8 cellular contexts compared by ENCODE assay signal in the genomic region with DNA sequence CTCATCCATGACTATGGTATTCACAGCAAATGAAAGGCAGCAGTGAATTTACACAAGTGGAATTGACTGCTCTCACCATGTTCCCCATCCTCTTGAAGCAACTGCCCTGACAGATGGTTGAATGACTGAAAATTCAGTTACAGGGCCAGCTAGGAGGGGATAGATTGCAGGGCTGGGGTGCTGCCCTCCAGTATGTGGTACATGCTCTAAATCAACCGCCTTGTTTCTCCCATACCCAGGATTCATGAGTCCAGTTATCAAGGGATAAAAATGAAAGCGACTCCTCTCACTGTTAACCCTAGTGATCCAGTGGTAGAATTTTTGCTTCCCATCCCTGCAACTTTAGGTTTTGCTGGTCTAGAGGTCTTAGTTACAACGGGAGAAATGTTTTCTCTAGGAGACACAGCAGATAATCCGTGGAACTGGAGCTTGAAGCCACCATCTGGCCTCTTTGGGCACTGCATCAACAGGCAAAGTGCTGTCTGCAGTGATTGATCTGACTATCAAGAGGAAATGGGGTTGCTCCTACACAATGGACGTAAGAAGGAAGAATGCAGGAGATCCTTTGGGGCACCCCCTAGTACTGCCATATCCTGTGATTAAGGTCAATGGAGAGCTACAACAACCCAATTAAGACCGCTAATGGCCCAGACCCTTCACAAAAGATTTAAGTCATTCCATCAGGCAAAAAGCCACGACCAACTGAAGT. TPM values are rescaled to one million over a fixed set of nuclear protein-coding genes. Genes with fewer than 3 reads are reported as not detected.
DNase-seq lines count a peak whose midpoint lies in the region; ATAC-seq and TF ChIP-seq lines count a peak whose summit lies in the region.

No MANE protein-coding gene starts in this region.

- no peaks in the 10 kb centered on the region for H3K4me1 ChIP-seq in ascending aorta

- H3K9me3 ChIP-seq in ascending aorta = no peaks in the 10 kb centered on the region

- peak; percentile 37 to 74 (median 70) for TF ChIP-seq CTCF in ascending aorta (IDR thresholded peaks at IDR 0.05)

- ATAC-seq in GM21717 (IDR thresholded peaks at IDR 0.05; ENCODE audit: unreplicated experiment) = peak; percentile 71

- no peaks in the 10 kb centered on the region for H3K27me3 ChIP-seq in ascending aorta

- H3K27ac ChIP-seq in ascending aorta = no peak overlapping the region

- peaks cover 6 to 9% of the 10 kb centered on the region in 2 donors for H3K36me3 ChIP-seq in ascending aorta

- in situ Hi-C loops in Caki2 (cut with HindIII; ENCODE audit: low pct_unique_long_range_greater_than_20kb, low sequenced_read_pairs) = no loop called here

- no peak overlapping the region for H3K4me3 ChIP-seq in ascending aorta

- intact Hi-C loops in ascending aorta (cut with DNase I) = no loop called here
- intact Hi-C loops in posterior vena cava (cut with DNase I) = loop anchor here in 1 of 2 donors (10.0 kb wide), 1 partner anchor 105 kb away; no protein-coding TSS in a partner anchor

- peak; percentile 13 for DNase-seq in Caki2 (ENCODE audit: low read depth)
- DNase-seq in NCI-H1105 (lab: John Stamatoyannopoulos, UW) = peak; percentile 30
- DNase-seq in T follicular helper cell (ENCODE audit: low read depth) = peak; percentile 24
- DNase-seq in ascending aorta (ENCODE audit: low spot score in 2 of 2) = peak in 1 of 2 donors; percentile 75
- DNase-seq in iPS DF 19.7 (ENCODE audit: low read depth, low spot score) = peak; percentile 73
- DNase-seq in stimulated activated CD4-positive, alpha-beta T cell treated with anti-CD3 and anti-CD28 coated beads, Interleukin-12 subunit alpha, Interleukin-12 subunit beta, amount 100 ng/mL, for 4 hours = peak; percentile 41
- DNase-seq in posterior vena cava (ENCODE audit: low spot score) = no peak

RNA-seq across cellular contexts. Expression of a gene that starts 32.0 kb away (rescaled TPM):
- total RNA-seq in Caki2 (2014; rRNA removed; shearing (Covaris generic); ENCODE audit: low replicate concordance) = 39.4 and 117 TPM in 2 replicates
- 76.2 TPM for total RNA-seq in ascending aorta
- 10 to 100 TPM; 71.8 to 85.0 TPM for total RNA-seq in posterior vena cava

RNA-seq across cellular contexts. Expression of a gene that starts 49.0 kb away (rescaled TPM):
- total RNA-seq in Caki2 (2014; rRNA removed; shearing (Covaris generic); ENCODE audit: low replicate concordance) = 7.4 and 9.5 TPM in 2 replicates
- total RNA-seq in ascending aorta (4.8 TPM), posterior vena cava (1 to 10 TPM; 9.4 to 9.5 TPM)
